Comparison of ENCODE assay signal across 8 cellular contexts in the genomic region with DNA sequence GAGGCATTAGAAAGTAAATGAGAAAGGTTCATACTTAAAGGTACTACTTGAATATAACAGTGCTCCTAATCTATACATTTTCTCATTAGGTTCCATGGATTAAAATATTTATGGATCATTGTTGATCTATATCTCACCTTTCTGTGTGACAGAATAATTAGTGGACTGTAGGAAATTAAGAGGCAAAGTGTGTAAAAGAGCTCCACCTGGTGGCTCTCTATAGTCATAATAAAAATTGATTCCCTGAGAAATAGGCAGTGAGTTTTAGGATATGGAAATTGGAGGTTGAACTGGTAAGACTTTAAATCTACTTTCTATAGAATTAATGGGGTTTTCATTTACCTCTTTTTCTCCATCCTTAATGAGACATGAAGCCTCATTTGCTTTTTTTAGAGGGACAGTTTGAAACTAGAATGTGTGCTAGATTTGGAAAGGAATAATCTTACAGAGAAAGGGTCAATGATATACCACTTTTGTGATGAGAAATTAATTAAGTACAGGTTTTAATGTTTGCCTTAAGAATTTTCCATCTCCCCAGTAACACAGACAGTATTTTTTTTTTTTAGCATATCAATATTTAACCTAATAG. TPM values are rescaled to one million over a fixed set of nuclear protein-coding genes. Genes with fewer than 3 reads are reported as not detected.
DNase-seq lines count a peak whose midpoint lies in the region; ATAC-seq and TF ChIP-seq lines count a peak whose summit lies in the region.

No MANE protein-coding gene starts in this region.

- no peak overlapping the region for H3K4me2 ChIP-seq in SU-DHL-6 (ENCODE audit: low read depth, low read length, poor library complexity, severe bottlenecking)

- H3K9ac ChIP-seq in SU-DHL-6 (ENCODE audit: low read length): no peak overlapping the region

- H2AFZ ChIP-seq in SU-DHL-6 (ENCODE audit: low read depth, low read length, severe bottlenecking): no peak overlapping the region

- TF ChIP-seq CTCF in natural killer cell (IDR thresholded peaks at IDR 0.05) (peak; percentile 93), SU-DHL-6 (IDR thresholded peaks at IDR 0.05; ENCODE audit: insufficient read depth, low read length, poor library complexity, severe bottlenecking) (peak; percentile 67), type B pancreatic cell (conservative IDR thresholded peaks at IDR 0.05) (peak; percentile 88)

- no peak overlapping the region for H3K4me3 ChIP-seq in SU-DHL-6 (ENCODE audit: insufficient read depth, low read length, poor library complexity, severe bottlenecking)

- H4K20me1 ChIP-seq in SU-DHL-6 (ENCODE audit: low read depth, low read length): no peaks in the 10 kb centered on the region

- H3K9me3 Mint-ChIP-seq in natural killer cell (no peaks in the 10 kb centered on the region), type B pancreatic cell (no peaks in the 10 kb centered on the region)
- no peaks in the 10 kb centered on the region for H3K9me3 Mint-ChIP-seq in natural killer cell treated with Interleukin-12 subunit alpha and Interleukin-12 subunit beta and Interleukin-15 and Interleukin-18, amount 100 ng/mL, for 72 hours

- DNase-seq in natural killer cell (no peak), germinal center (ENCODE audit: low spot score) (peak; percentile 19), type B pancreatic cell (ENCODE audit: extremely low spot score, unreplicated experiment) (no peak), HuH-7 (ENCODE audit: low spot score) (no peak)
- DNase-seq in natural killer cell treated with Interleukin-12 subunit alpha and Interleukin-12 subunit beta and Interleukin-15 and Interleukin-18, amount 100 ng/mL, for 72 hours (ENCODE audit: low spot score): no peak

- peaks cover 58% of the 10 kb centered on the region for H3K36me3 ChIP-seq in SU-DHL-6 (ENCODE audit: low read length)

- no peaks in the 10 kb centered on the region for H3K9me3 ChIP-seq in SU-DHL-6 (ENCODE audit: insufficient read depth, low read length)

- H3K27me3 Mint-ChIP-seq in natural killer cell (ENCODE audit: low read depth in 2 of 2): no peaks in the 10 kb centered on the region
- H3K27me3 Mint-ChIP-seq in natural killer cell treated with Interleukin-12 subunit alpha and Interleukin-12 subunit beta and Interleukin-15 and Interleukin-18, amount 100 ng/mL, for 72 hours: no peaks in the 10 kb centered on the region
- H3K27me3 Mint-ChIP-seq in type B pancreatic cell: no peaks in the 10 kb centered on the region

- ATAC-seq in natural killer cell: peak; percentile 70 to 74 (median 70)
- no peak for ATAC-seq in natural killer cell treated with Interleukin-12 subunit alpha and Interleukin-12 subunit beta and Interleukin-15 and Interleukin-18, amount 100 ng/mL, for 72 hours
- peak; percentile 69 for ATAC-seq in HG03159 (IDR thresholded peaks at IDR 0.05; ENCODE audit: unreplicated experiment)
- no peak for ATAC-seq in GM21576 (IDR thresholded peaks at IDR 0.05; ENCODE audit: unreplicated experiment)

- no peak overlapping the region for H3K27ac ChIP-seq in SU-DHL-6 (ENCODE audit: low read depth, low read length)

- H3K27me3 ChIP-seq in SU-DHL-6 (ENCODE audit: low read length): no peaks in the 10 kb centered on the region

- no peaks in the 10 kb centered on the region for H3K79me2 ChIP-seq in SU-DHL-6 (ENCODE audit: insufficient read depth, low read length)

- no peaks in the 10 kb centered on the region for H3K9me2 ChIP-seq in SU-DHL-6 (replicated peaks; ENCODE audit: insufficient read depth, low read length)

- H3K36me3 Mint-ChIP-seq in natural killer cell (peaks cover 11% of the 10 kb centered on the region), type B pancreatic cell (peaks cover 56% of the 10 kb centered on the region)
- peaks cover 22% of the 10 kb centered on the region for H3K36me3 Mint-ChIP-seq in natural killer cell treated with Interleukin-12 subunit alpha and Interleukin-12 subunit beta and Interleukin-15 and Interleukin-18, amount 100 ng/mL, for 72 hours

- H3K4me3 Mint-ChIP-seq in natural killer cell (no peak overlapping the region), type B pancreatic cell (no peak overlapping the region)
- H3K4me3 Mint-ChIP-seq in natural killer cell treated with Interleukin-12 subunit alpha and Interleukin-12 subunit beta and Interleukin-15 and Interleukin-18, amount 100 ng/mL, for 72 hours: no peak overlapping the region

- H3K4me1 Mint-ChIP-seq in natural killer cell (peaks cover 0 to 7% of the 10 kb centered on the region in 2 donors), type B pancreatic cell (ENCODE audit: unreplicated experiment) (no peaks in the 10 kb centered on the region)
- H3K4me1 Mint-ChIP-seq in natural killer cell treated with Interleukin-12 subunit alpha and Interleukin-12 subunit beta and Interleukin-15 and Interleukin-18, amount 100 ng/mL, for 72 hours (ENCODE audit: low read depth in 2 of 2): peaks cover 3 to 6% of the 10 kb centered on the region in 2 donors

- H3F3A ChIP-seq in SU-DHL-6 (ENCODE audit: insufficient read depth): peaks cover 26% of the 10 kb centered on the region; the same call in 1 of the 2 replicates

- peak overlapping the region; percentile 23 to 73 for H3K27ac Mint-ChIP-seq in natural killer cell
- no peak overlapping the region for H3K27ac Mint-ChIP-seq in natural killer cell treated with Interleukin-12 subunit alpha and Interleukin-12 subunit beta and Interleukin-15 and Interleukin-18, amount 100 ng/mL, for 72 hours
- H3K27ac Mint-ChIP-seq in type B pancreatic cell: peak overlapping the region; percentile 25

- intact Hi-C loops in natural killer cell (cut with micrococcal nuclease): loop anchor here (1.0 kb wide), 1 partner anchor 309 kb away; no protein-coding TSS in a partner anchor

RNA-seq across cellular contexts. Expression of gene DERA, which starts 11.8 kb away (rescaled TPM):
- total RNA-seq in natural killer cell (10 to 100 TPM; 15.6 to 22.1 (median 20.4) TPM), type B pancreatic cell (ENCODE audit: low replicate concordance) (33.9 and 71.9 TPM in 2 replicates)
- 10 to 100 TPM; 23.2 to 25.1 TPM for total RNA-seq in natural killer cell treated with Interleukin-12 subunit alpha and Interleukin-12 subunit beta and Interleukin-15 and Interleukin-18, amount 100 ng/mL, for 72 hours

RNA-seq across cellular contexts. Expression of gene STRAP, which starts 17.2 kb away (rescaled TPM):
- total RNA-seq in natural killer cell (100 to 1,000 TPM in 1 of 3 donors, 10 to 100 TPM in 2; 90.7 to 117 (median 91.0) TPM), type B pancreatic cell (ENCODE audit: low replicate concordance) (140 and 258 TPM in 2 replicates)
- total RNA-seq in natural killer cell treated with Interleukin-12 subunit alpha and Interleukin-12 subunit beta and Interleukin-15 and Interleukin-18, amount 100 ng/mL, for 72 hours: 100 to 1,000 TPM; 101 to 109 TPM

Comparison
In these comparisons a context has a peak if more than half of its experiments do, and no peak if none do; other contexts are left out.
1. ATAC-seq: peak in natural killer cell (3 of 3) and HG03159 (single experiment); none in natural killer cell treated with Interleukin-12 subunit alpha and Interleukin-12 subunit beta and Interleukin-15 and Interleukin-18, amount 100 ng/mL, for 72 hours (0 of 2) and GM21576 (single experiment).
2. H3K27ac Mint-ChIP-seq: peak in natural killer cell (2 of 2) and type B pancreatic cell (single experiment); none in natural killer cell treated with Interleukin-12 subunit alpha and Interleukin-12 subunit beta and Interleukin-15 and Interleukin-18, amount 100 ng/mL, for 72 hours (0 of 2).
3. Peak in every context shown above with its lines, with median percentiles within 50 percentile points of each other: CTCF ChIP-seq.